Comparison of ENCODE assay signal across 9 cellular contexts in genomic region chr1:150628766-150629114, GRCh38. TPM values are rescaled to one million over a fixed set of nuclear protein-coding genes. Genes with fewer than 3 reads are reported as not detected.
DNase-seq lines count a peak whose midpoint lies in the region; ATAC-seq and TF ChIP-seq lines count a peak whose summit lies in the region.
"Had no signal": no experiment of that assay in that cellular context is flagged by ENCODE, and none has a peak within 500 bp of the region (broad histone marks: within the 10 kb centered on the region; RNA-seq: fewer than 3 reads in every experiment).

No MANE protein-coding gene starts in this region.

- intact Hi-C loops in activated naive CD4-positive, alpha-beta T cell treated with anti-CD3 and anti-CD28 coated beads for 36 hours (cut with micrococcal nuclease): loop anchor here (1.0 to 10.0 kb wide), 12 partner anchors 17 to 699 kb away; partner anchors contain the start of genes ANP32E, APH1A, ARNT and GOLPH3L

- H3K27me3 ChIP-seq in KMS-11 (ENCODE audit: insufficient read depth, low read depth): no peaks in the 10 kb centered on the region
- no peaks in the 10 kb centered on the region for H3K27me3 ChIP-seq in effector memory CD4-positive, alpha-beta T cell (replicated peaks; ENCODE audit: control insufficient read depth, insufficient read depth, low read length, poor library complexity, severe bottlenecking)

- peak overlapping the region; percentile 62 for H2AFZ ChIP-seq in KMS-11 (ENCODE audit: low read depth)

- no peak for ATAC-seq in HG02571 (IDR thresholded peaks at IDR 0.05; ENCODE audit: unreplicated experiment)

- peaks cover 23% of the 10 kb centered on the region for H3K4me1 ChIP-seq in KMS-11 (ENCODE audit: low read depth, poor library complexity, severe bottlenecking)
- peaks cover 14% of the 10 kb centered on the region for H3K4me1 ChIP-seq in effector memory CD4-positive, alpha-beta T cell (ENCODE audit: control insufficient read depth, insufficient read depth, low read length, poor library complexity, severe bottlenecking)

- H3K36me3 ChIP-seq in KMS-11 (ENCODE audit: insufficient read depth): peaks cover 24% of the 10 kb centered on the region; the same call in 1 of the 2 replicates
- peaks cover 35% of the 10 kb centered on the region for H3K36me3 ChIP-seq in effector memory CD4-positive, alpha-beta T cell (ENCODE audit: control insufficient read depth, insufficient read depth, low read length)

- POLR2A ChIA-PET in AG04449 (lab: Yijun Ruan, JAX): interaction anchor here (0.9 to 1.7 kb wide), 3 partner anchors 9 to 52 kb away, joined by 3 to 24 read pairs (median 7); partner anchors contain the start of gene MCL1

- H4K20me1 ChIP-seq in KMS-11 (ENCODE audit: insufficient read depth): peaks cover 3% of the 10 kb centered on the region; the same call in 1 of the 2 replicates

- no peak overlapping the region for H3K27ac Mint-ChIP-seq in activated naive CD4-positive, alpha-beta T cell treated with anti-CD3 and anti-CD28 coated beads for 36 hours

- H3K36me3 Mint-ChIP-seq in activated naive CD4-positive, alpha-beta T cell treated with anti-CD3 and anti-CD28 coated beads for 36 hours (ENCODE audit: low read depth): peaks cover 38% of the 10 kb centered on the region

- H3K4me1 Mint-ChIP-seq in activated naive CD4-positive, alpha-beta T cell treated with anti-CD3 and anti-CD28 coated beads for 36 hours (ENCODE audit: low read depth): peaks cover 47% of the 10 kb centered on the region

- CTCF ChIA-PET in AG04449 (lab: Yijun Ruan, JAX): interaction anchor here (1.4 to 19.2 kb wide), 3 partner anchors 9 to 66 kb away, joined by 4 to 315 read pairs (median 21); no protein-coding TSS in a partner anchor
- CTCF ChIA-PET in activated naive CD4-positive, alpha-beta T cell treated with anti-CD3 and anti-CD28 coated beads for 36 hours (lab: Charles Lee): interaction anchor here (0.6 to 2.1 kb wide), 3 partner anchors 15 to 420 kb away, joined by 4 to 12 read pairs (median 5); no protein-coding TSS in a partner anchor

- H3K9me3 Mint-ChIP-seq in activated naive CD4-positive, alpha-beta T cell treated with anti-CD3 and anti-CD28 coated beads for 36 hours: no peaks in the 10 kb centered on the region
- H3K9me3 Mint-ChIP-seq: HFFc6 had no signal

- peak overlapping the region; percentile 75 for H3K4me3 ChIP-seq in AG04449 (ENCODE audit: low read depth, low read length)
- H3K4me3 ChIP-seq in KMS-11 (IDR thresholded peaks at IDR 0.05; ENCODE audit: insufficient read depth, low read depth, low read length): peak overlapping the region; percentile 99
- H3K4me3 ChIP-seq in effector memory CD4-positive, alpha-beta T cell (ENCODE audit: insufficient read depth, low read depth, low read length, poor library complexity, severe bottlenecking): peak overlapping the region; percentile 72

- DNase-seq in AG04449 (ENCODE audit: low read depth, low spot score) (no peak), myocyte (ENCODE audit: low read depth) (peak; percentile 15), activated gamma-delta T cell treated with Interleukin-2 at 50 U/mL for 16 hours (no peak)
- DNase-seq in effector memory CD4-positive, alpha-beta T cell: no peak
- DNase-seq in activated naive CD4-positive, alpha-beta T cell treated with Interleukin-2 at 50 U/mL for 16 hours: no peak
- DNase-seq in activated naive CD4-positive, alpha-beta T cell treated with anti-CD3 and anti-CD28 coated beads for 36 hours: no peak

- H3K9me3 ChIP-seq in effector memory CD4-positive, alpha-beta T cell (ENCODE audit: control insufficient read depth, low read length): no peaks in the 10 kb centered on the region

- peak overlapping the region; percentile 90 for H3K9ac ChIP-seq in KMS-11

- H3K79me2 ChIP-seq in KMS-11 (ENCODE audit: insufficient read depth, low read depth): peaks cover 42% of the 10 kb centered on the region

- peak overlapping the region; percentile 85 for H3K27ac ChIP-seq in KMS-11
- H3K27ac ChIP-seq in effector memory CD4-positive, alpha-beta T cell (ENCODE audit: insufficient read depth, low read length, poor library complexity, severe bottlenecking): peak overlapping the region; percentile 96

- TF ChIP-seq CTCF in AG04449 (IDR thresholded peaks at IDR 0.05; ENCODE audit: insufficient read depth, low read length, missing control alignments): no peak
- 0 out of 2 replicates have a peak, but pooled peaks have one; percentile 27 for TF ChIP-seq CTCF in KMS-11 (conservative IDR thresholded peaks at IDR 0.05; ENCODE audit: low read depth, low read length)

- peak overlapping the region; percentile 84 for H3K4me2 ChIP-seq in KMS-11

- H3K27me3 Mint-ChIP-seq in activated naive CD4-positive, alpha-beta T cell treated with anti-CD3 and anti-CD28 coated beads for 36 hours (ENCODE audit: low read depth): no peaks in the 10 kb centered on the region

- H3K4me3 Mint-ChIP-seq in activated naive CD4-positive, alpha-beta T cell treated with anti-CD3 and anti-CD28 coated beads for 36 hours: no peak overlapping the region
- H3K4me3 Mint-ChIP-seq: HFFc6 had no signal

RNA-seq across cellular contexts. Expression of gene ENSA, which starts 0.7 kb away (rescaled TPM):
- 86.7 and 116 TPM in 2 replicates for total RNA-seq in myocyte
- polyA plus RNA-seq in myocyte (2012): 81.1 TPM
- total RNA-seq in activated naive CD4-positive, alpha-beta T cell treated with anti-CD3 and anti-CD28 coated beads for 36 hours: 100 to 1,000 TPM; 187 to 193 TPM

RNA-seq across cellular contexts. Expression of gene MCL1, which starts 49.3 kb away (rescaled TPM):
- 162 and 186 TPM in 2 replicates for total RNA-seq in myocyte
- 93.5 TPM for polyA plus RNA-seq in myocyte (2012)
- 100 to 1,000 TPM; 228 to 235 TPM for total RNA-seq in activated naive CD4-positive, alpha-beta T cell treated with anti-CD3 and anti-CD28 coated beads for 36 hours
